Comparison of ENCODE assay signal across 8 cellular contexts in the genomic region with DNA sequence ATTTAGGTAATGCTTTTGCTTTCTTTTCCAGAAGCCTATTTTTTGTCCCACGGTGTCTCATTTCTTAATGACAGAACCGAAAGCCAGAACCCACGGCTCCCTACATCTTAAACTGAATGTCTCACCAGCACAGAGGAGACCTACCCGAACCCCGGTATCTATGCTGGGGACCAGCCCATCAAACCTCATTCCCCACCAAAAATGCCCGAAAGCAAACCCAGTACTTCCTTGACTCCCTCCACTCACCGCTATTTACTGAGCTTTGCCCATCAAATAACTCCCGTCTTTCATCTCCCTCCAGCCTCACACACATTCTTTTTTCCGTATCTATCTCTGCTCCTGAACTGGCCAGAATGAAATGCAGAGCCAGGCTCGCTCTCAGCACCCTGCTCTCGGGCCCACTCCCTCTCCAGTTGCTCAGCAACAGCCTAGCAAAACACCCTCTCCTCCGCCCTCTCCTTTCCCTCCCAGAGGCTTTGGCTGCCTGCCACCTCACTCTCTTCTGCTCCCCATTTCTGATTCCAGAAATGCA. TPM values are rescaled to one million over a fixed set of nuclear protein-coding genes. Genes with fewer than 3 reads are reported as not detected.
DNase-seq lines count a peak whose midpoint lies in the region; ATAC-seq, FAIRE-seq and TF ChIP-seq lines count a peak whose summit lies in the region.

No MANE protein-coding gene starts in this region.

- H3K4me1 Mint-ChIP-seq in HFFc6 (ENCODE audit: low read depth) = peaks cover 57% of the 10 kb centered on the region

- no peaks in the 10 kb centered on the region for H3K9me2 ChIP-seq in PC-9 (ENCODE audit: insufficient read depth)

- TF ChIP-seq POLR2A in spleen (IDR thresholded peaks at IDR 0.05) = no peak

- H3K36me3 ChIP-seq in PC-9 (ENCODE audit: low read depth) (no peaks in the 10 kb centered on the region), kidney (ENCODE audit: control insufficient read depth in 1 of 2, insufficient read depth in 2 of 2, low read length in 2 of 2) (peaks cover 0 to 15% of the 10 kb centered on the region in 2 donors), spleen (no peaks in the 10 kb centered on the region)

- peak overlapping the region; percentile 43 to 59 for H3K9ac ChIP-seq in kidney (ENCODE audit: low read length in 2 of 2)

- H3K9me3 Mint-ChIP-seq in HFFc6 = no peaks in the 10 kb centered on the region

- H3K9me3 ChIP-seq in PC-9 (ENCODE audit: insufficient read depth, low read depth) = no peaks in the 10 kb centered on the region
- H3K9me3 ChIP-seq in kidney (ENCODE audit: control insufficient read depth in 1 of 2, low read length in 2 of 2) = no peaks in the 10 kb centered on the region
- no peaks in the 10 kb centered on the region for H3K9me3 ChIP-seq in spleen

- CTCF ChIA-PET in PC-9 (lab: Charles Lee) = interaction anchor here (0.6 to 0.7 kb wide), 3 partner anchors 173 to 601 kb away, joined by 6 to 7 read pairs (median 7); no protein-coding TSS in a partner anchor

- H3K27me3 ChIP-seq in PC-9 (ENCODE audit: insufficient read depth, low read depth) (no peaks in the 10 kb centered on the region), spleen (replicated peaks in 1 of 7) (peaks cover 0 to 94% (median 36%) of the 10 kb centered on the region in 7 donors)

- no peaks in the 10 kb centered on the region for H3K79me2 ChIP-seq in PC-9 (ENCODE audit: low read depth)

- intact Hi-C loops in PC-9 (cut with micrococcal nuclease; ENCODE audit: unreplicated experiment) (loop anchor here (5.0 kb wide), 1 partner anchor 541 kb away; no protein-coding TSS in a partner anchor), kidney (cut with DNase I) (loop anchor here (10.0 kb wide), 1 partner anchor 494 kb away; no protein-coding TSS in a partner anchor), spleen (cut with DNase I; ENCODE audit: low total_unique reads) (loop anchor here (10.0 kb wide), 1 partner anchor 474 kb away; no protein-coding TSS in a partner anchor)

- no peak for FAIRE-seq in kidney (lab: Jason Lieb, UNC)

- H3K27ac Mint-ChIP-seq in HFFc6 = peak overlapping the region; percentile 82

- peak overlapping the region; percentile 51 for H3K4me2 ChIP-seq in PC-9

- H2AFZ ChIP-seq in PC-9 = no peak overlapping the region

- ATAC-seq in GM21367 (IDR thresholded peaks at IDR 0.05; ENCODE audit: unreplicated experiment) = no peak

- 9 to 12% (median 10%) methylated on average over 12 of the region's 12 CpGs for WGBS in spleen, 5 donors

- peak overlapping the region; percentile 88 for H3K4me3 Mint-ChIP-seq in HFFc6

- DNase-seq in AG09309 (ENCODE audit: low read depth) = no peak
- peak; percentile 60 for DNase-seq in HFFc6
- peak; percentile 42 to 70 for DNase-seq in PC-9
- peak; percentile 92 for DNase-seq in kidney
- DNase-seq in spleen = no peak
- no peak for DNase-seq in cortex of kidney (lab: John Stamatoyannopoulos, UW)

- no peaks in the 10 kb centered on the region for H3K36me3 Mint-ChIP-seq in HFFc6 (ENCODE audit: low read depth)

- H3K27ac ChIP-seq in PC-9 = no peak overlapping the region
- H3K27ac ChIP-seq in cingulate gyrus (ENCODE audit: low read depth, low read length) = peak overlapping the region; percentile 85
- H3K27ac ChIP-seq in kidney (ENCODE audit: low read depth in 2 of 2, low read length in 2 of 2) = peak overlapping the region; percentile 32 to 54
- peak overlapping the region in 6 of 8 donors; percentile 39 to 81 (median 64) for H3K27ac ChIP-seq in spleen

- no peak for TF ChIP-seq CTCF in AG09309 (IDR thresholded peaks at IDR 0.05; ENCODE audit: control insufficient read depth, insufficient read depth, low read depth, low read length, missing control alignments)
- TF ChIP-seq CTCF in HFFc6 (IDR thresholded peaks at IDR 0.05) = no peak
- TF ChIP-seq CTCF in PC-9 (conservative IDR thresholded peaks at IDR 0.05) = no peak
- TF ChIP-seq CTCF in kidney (IDR thresholded peaks at IDR 0.05; ENCODE audit: borderline replicate concordance, extremely low read depth, insufficient read depth) = no peak
- no peak for TF ChIP-seq CTCF in spleen (IDR thresholded peaks at IDR 0.05 in 8 of 11, conservative IDR thresholded peaks at IDR 0.05 in 3 of 11)

- H3K27me3 Mint-ChIP-seq in HFFc6 (ENCODE audit: insufficient read depth) = peaks cover 25% of the 10 kb centered on the region

- H3K4me3 ChIP-seq in AG09309 (ENCODE audit: control insufficient read depth, low read depth, low read length) (peak overlapping the region; percentile 32), PC-9 (no peak overlapping the region), kidney (ENCODE audit: low read length in 2 of 2) (peak overlapping the region; percentile 62 to 66), spleen (peak overlapping the region in 5 of 8 donors; percentile 2 to 68 (median 12))

- BruUV-seq in PC-9 (replicated peaks; lab: Mats Ljungman, UMichigan) = no TSS peak

- H4K20me1 ChIP-seq in PC-9 (ENCODE audit: insufficient read depth) = no peaks in the 10 kb centered on the region

- peaks cover 3% of the 10 kb centered on the region; the same call in 1 of the 2 replicates for H3F3A ChIP-seq in PC-9 (ENCODE audit: insufficient read depth, low read depth)

- peaks cover 2% of the 10 kb centered on the region; the same call in 1 of the 2 replicates for H3K4me1 ChIP-seq in PC-9 (replicated peaks; ENCODE audit: insufficient read depth)
- peaks cover 8 to 24% of the 10 kb centered on the region in 2 donors for H3K4me1 ChIP-seq in kidney (ENCODE audit: control insufficient read depth in 1 of 2, insufficient read depth in 1 of 2, low read depth in 1 of 2, low read length in 2 of 2)
- H3K4me1 ChIP-seq in spleen = peaks cover 21 to 67% (median 40%) of the 10 kb centered on the region in 6 donors

- POLR2A ChIA-PET in PC-9 (lab: Charles Lee; ENCODE audit: unreplicated experiment) = interaction anchor here (0.6 to 0.7 kb wide), 2 partner anchors 56 to 962 kb away, joined by 4 to 6 read pairs; no protein-coding TSS in a partner anchor

RNA-seq across cellular contexts. Expression of gene IGFBP5, which starts 4.1 kb away (rescaled TPM):
- total RNA-seq in HFFc6 (2021; fragmentation: NEBNext Ultra II Directional; extraction: Animal tissue kit (Norgen Biotek cat#: 25700)) = 100 to 1,000 TPM in 2 of 6 experiments, 10 to 100 TPM in 4; 63.2 to 125 (median 68.6) TPM
- total RNA-seq in PC-9 (2021) (5.5 and 10.0 TPM in 2 replicates), kidney (572 TPM), spleen (100 to 1,000 TPM in 1 of 7 donors, 10 to 100 TPM in 6; 23.4 to 114 (median 34.5) TPM)
- polyA plus RNA-seq in kidney (ENCODE audit: insufficient read depth, low read depth, low replicate concordance) (362 TPM), spleen (10 to 100 TPM in 2 of 3 donors, 1 to 10 TPM in 1; 5.0 to 18.1 (median 15.6) TPM)

RNA-seq across cellular contexts. Expression of gene IGFBP2, which starts 58.1 kb away (rescaled TPM):
- total RNA-seq in HFFc6 (2021; fragmentation: NEBNext Ultra II Directional; extraction: Animal tissue kit (Norgen Biotek cat#: 25700)) = under 1 TPM in 2 of 6 experiments, not detected in 4; 0.28 to 0.40 TPM
- total RNA-seq in PC-9 (2021) = 106 and 133 TPM in 2 replicates
- 53.7 TPM for total RNA-seq in kidney
- 369 TPM for polyA plus RNA-seq in kidney (ENCODE audit: insufficient read depth, low read depth, low replicate concordance)
- total RNA-seq in spleen = 100 to 1,000 TPM; 140 to 334 (median 277) TPM
- 100 to 1,000 TPM in 2 of 3 donors, 10 to 100 TPM in 1; 61.3 to 162 (median 142) TPM for polyA plus RNA-seq in spleen

Comparison
In these comparisons a context has a peak if more than half of its experiments do, and no peak if none do; other contexts are left out.
1. DNase-seq: peak in HFFc6 (single experiment), PC-9 (2 of 2) and kidney (single experiment); none in AG09309 (single experiment), spleen (single experiment) and cortex of kidney (single experiment).
2. RNA of gene IGFBP2, which starts 58.1 kb away (total RNA-seq): 140 to 334 TPM in spleen, 106 to 133 TPM in PC-9 and 53.7 TPM in kidney (single experiment); 0.28 to 0.40 TPM in HFFc6; every median in the first group is over 10 times any median in the second.